In genomic region chr1:54225986-54226559, GRCh38 we compare ENCODE assay signal across 1 cellular context.
TF ChIP-seq lines count a peak whose summit lies in the region.

No MANE protein-coding gene starts in this region.

TF ChIP-seq in HepG2, 621 proteins besides CTCF, POLR2A, EP300 and RAD21 (continued from another document):
- TF ChIP-seq ZFP91 (CRISPR knock-in tag; IDR thresholded peaks at IDR 0.05; ENCODE audit: borderline replicate concordance) (no peak), GTF2F1 (IDR thresholded peaks at IDR 0.05; ENCODE audit: low read length) (no peak), MIXL1 (CRISPR knock-in tag; IDR thresholded peaks at IDR 0.05) (no peak), MXD3 (CRISPR knock-in tag; IDR thresholded peaks at IDR 0.05) (no peak), KDM2A (CRISPR knock-in tag; IDR thresholded peaks at IDR 0.05; ENCODE audit: borderline replicate concordance, low read depth) (no peak), TBX3 (IDR thresholded peaks at IDR 0.05; ENCODE audit: borderline replicate concordance) (no peak), ZNF652 (CRISPR knock-in tag; IDR thresholded peaks at IDR 0.05; ENCODE audit: borderline replicate concordance, low read depth) (no peak), POLR2AphosphoS5 (IDR thresholded peaks at IDR 0.05; ENCODE audit: low read depth, low read length) (0 out of 2 replicates have a peak, but pooled peaks have one; percentile 12), ZNF432 (CRISPR knock-in tag; IDR thresholded peaks at IDR 0.05; ENCODE audit: borderline replicate concordance) (no peak), TFDP2 (CRISPR knock-in tag; IDR thresholded peaks at IDR 0.05) (no peak), KDM1A (CRISPR knock-in tag; IDR thresholded peaks at IDR 0.05) (no peak), HCFC1 (IDR thresholded peaks at IDR 0.05; ENCODE audit: low read depth, low read length) (no peak), NR0B2 (CRISPR knock-in tag; IDR thresholded peaks at IDR 0.05) (no peak), AGO2 (optimal IDR thresholded peaks at IDR 0.05; ENCODE audit: low read depth, low read length) (peak; percentile 85), JUNB (CRISPR knock-in tag; IDR thresholded peaks at IDR 0.05; ENCODE audit: borderline replicate concordance) (no peak), CENPBD1 (CRISPR knock-in tag; IDR thresholded peaks at IDR 0.05; ENCODE audit: borderline replicate concordance, low read depth) (no peak)
